ENCODE assay signal across 10 cellular contexts in genomic region chr6:5723905-5724691, GRCh38.
DNase-seq lines count a peak whose midpoint lies in the region; ATAC-seq, FAIRE-seq and TF ChIP-seq lines count a peak whose summit lies in the region.
"Had no signal": no experiment of that assay in that cellular context is flagged by ENCODE, and none has a peak within 500 bp of the region (broad histone marks: within the 10 kb centered on the region; RNA-seq: fewer than 3 reads in every experiment).

No MANE protein-coding gene starts in this region.

- ATAC-seq in GM19397 (IDR thresholded peaks at IDR 0.05; ENCODE audit: unreplicated experiment) = peak; percentile 94
- ATAC-seq in HG03432 (IDR thresholded peaks at IDR 0.05; ENCODE audit: unreplicated experiment) = peak; percentile 95
- ATAC-seq in GM12878 = peak; percentile 98
- ATAC-seq: HCT116 had no signal

- RAD21 ChIA-PET in GM12878 (lab: Charles Lee; ENCODE audit: unreplicated experiment) = interaction anchor here (0.9 to 1.8 kb wide), 5 partner anchors 53 to 253 kb away, joined by 3 to 6 read pairs (median 5); no protein-coding TSS in a partner anchor

- peaks cover 41% of the 10 kb centered on the region for H3K4me1 ChIP-seq in DOHH2 (ENCODE audit: control insufficient read depth, low read length)
- peaks cover 18% of the 10 kb centered on the region for H3K4me1 ChIP-seq in GM12878 (ENCODE audit: control insufficient read depth, insufficient read depth, low read length)

- TF ChIP-seq RAD21 in GM12878 (IDR thresholded peaks at IDR 0.05; ENCODE audit: insufficient read depth, low read depth, low read length) = no peak

- SMC1A ChIA-PET in GM12878 (lab: Charles Lee; ENCODE audit: uncharacterized antibody, unreplicated experiment) = interaction anchor here (1.0 to 2.4 kb wide), 5 partner anchors 12 to 238 kb away, joined by 3 to 7 read pairs (median 4); no protein-coding TSS in a partner anchor

- CTCF ChIA-PET in GM12878 (lab: Yijun Ruan, JAX) = interaction anchor here (0.6 to 2.2 kb wide), 6 partner anchors 156 to 580 kb away, joined by 3 to 7 read pairs (median 3); no protein-coding TSS in a partner anchor

- DNase-seq in GM12878 (ENCODE audit: low read depth, low spot score) (peak; percentile 60), putamen (ENCODE audit: low spot score) (peak; percentile 33), COLO829 (ENCODE audit: low spot score) (no peak), NCI-H1092 (lab: John Stamatoyannopoulos, UW) (no peak), NCI-H2171 treated with DMSO at 0.1 percent for 48 hours (lab: John Stamatoyannopoulos, UW) (no peak)

- TF ChIP-seq POLR2A in GM12878 (IDR thresholded peaks at IDR 0.05; ENCODE audit: low read depth, low read length) = peak; percentile 68

- H3K9me2 ChIP-seq in DOHH2 (replicated peaks; ENCODE audit: control insufficient read depth, low read length) = no peaks in the 10 kb centered on the region

- peak overlapping the region; percentile 66 for H2AFZ ChIP-seq in GM12878 (ENCODE audit: control insufficient read depth, low read depth, low read length)

- H3K4me2 ChIP-seq in DOHH2 (ENCODE audit: low read length) (peak overlapping the region; percentile 84), GM12878 (ENCODE audit: control insufficient read depth, insufficient read depth) (peak overlapping the region; percentile 82)

- peak overlapping the region; percentile 83 for H3K9ac ChIP-seq in GM12878 (ENCODE audit: control insufficient read depth, insufficient read depth, low read length)

- FAIRE-seq in GM12878 (lab: Jason Lieb, UNC) = peak; percentile 91

- no peaks in the 10 kb centered on the region for H3F3A ChIP-seq in DOHH2 (ENCODE audit: control insufficient read depth, insufficient read depth)

- TF ChIP-seq EP300 in GM12878 (IDR thresholded peaks at IDR 0.05; ENCODE audit: borderline replicate concordance in 1 of 2, control insufficient read depth in 1 of 2, low read depth in 2 of 2, low read length in 2 of 2) = peak; percentile 54 to 95

- H3K36me3 ChIP-seq in DOHH2 (ENCODE audit: control insufficient read depth, low read length) (no peaks in the 10 kb centered on the region), GM12878 (ENCODE audit: control insufficient read depth in 2 of 2, insufficient read depth in 2 of 2, low read length in 1 of 2) (no peaks in the 10 kb centered on the region)
- H3K36me3 ChIP-seq: cardiac muscle cell had no signal

- peak overlapping the region; percentile 49 for H3K27ac ChIP-seq in DOHH2 (ENCODE audit: low read depth, low read length)
- peak overlapping the region; percentile 84 for H3K27ac ChIP-seq in GM12878 (ENCODE audit: control insufficient read depth, insufficient read depth)
- H3K27ac ChIP-seq: cardiac muscle cell had no signal

- intact Hi-C loops in GM12878 (cut with micrococcal nuclease; ENCODE audit: unreplicated experiment) = loop anchor here (1.0 kb wide), 2 partner anchors 34 to 158 kb away; no protein-coding TSS in a partner anchor

- no TSS peak for BruUV-seq in GM12878 (replicated peaks; lab: Mats Ljungman, UMichigan)

- in situ Hi-C loops in GM12878 (cut with MboI) = no loop called here

- TF ChIP-seq CTCF in DOHH2 (IDR thresholded peaks at IDR 0.05; ENCODE audit: low read depth, low read length, poor library complexity, severe bottlenecking) = no peak
- TF ChIP-seq CTCF in GM12878 (IDR thresholded peaks at IDR 0.05 in 2 of 3, conservative IDR thresholded peaks at IDR 0.05 in 1 of 3; ENCODE audit: control insufficient read depth in 2 of 3, extremely low read depth in 1 of 3, insufficient read depth in 1 of 3, low read depth in 3 of 3, low read length in 3 of 3) = no peak

- H3K27me3 ChIP-seq in DOHH2 (ENCODE audit: control insufficient read depth, low read length) = no peaks in the 10 kb centered on the region
- H3K27me3 ChIP-seq in GM12878 (replicated peaks in 1 of 2; ENCODE audit: control insufficient read depth in 2 of 2, insufficient read depth in 2 of 2, low read length in 1 of 2) = no peaks in the 10 kb centered on the region
- H3K27me3 ChIP-seq: cardiac muscle cell had no signal

- H3K4me3 ChIP-seq in DOHH2 (ENCODE audit: low read length) (peak overlapping the region; percentile 71), GM12878 (peak overlapping the region; percentile 71)
- H3K4me3 ChIP-seq: cardiac muscle cell had no signal

- 2% methylated on average over 19 of the region's 19 CpGs for WGBS in GM12878 (ENCODE audit: insufficient coverage, insufficient replicate concordance, low lambda C conversion rate, missing lambda C conversion rate)

- H3K79me2 ChIP-seq in DOHH2 (ENCODE audit: control insufficient read depth, low read length) (no peaks in the 10 kb centered on the region), GM12878 (ENCODE audit: control insufficient read depth, insufficient read depth, low read length) (no peaks in the 10 kb centered on the region)

- POLR2A ChIA-PET in GM12878 (lab: Charles Lee) = no interaction called here

- H3K9me3 ChIP-seq in DOHH2 (ENCODE audit: control insufficient read depth, insufficient read depth, low read length) (no peaks in the 10 kb centered on the region), GM12878 (replicated peaks; ENCODE audit: control insufficient read depth, insufficient read depth, low read length) (no peaks in the 10 kb centered on the region)

- H4K20me1 ChIP-seq in DOHH2 (ENCODE audit: control insufficient read depth, insufficient read depth, low read depth, low read length) (no peaks in the 10 kb centered on the region), GM12878 (ENCODE audit: control insufficient read depth, insufficient read depth) (no peaks in the 10 kb centered on the region)

TF ChIP-seq in GM12878, 131 proteins besides CTCF, POLR2A, EP300 and RAD21 (continues in another document):
- no peak for TF ChIP-seq ZNF274 (IDR thresholded peaks at IDR 0.05; ENCODE audit: insufficient read depth, insufficient read length)
- no peak for TF ChIP-seq FOXK2 (IDR thresholded peaks at IDR 0.05)
- TF ChIP-seq ZNF384 (IDR thresholded peaks at IDR 0.05; ENCODE audit: borderline replicate concordance, low read depth, low read length) = no peak
- TF ChIP-seq MYB (IDR thresholded peaks at IDR 0.05; ENCODE audit: borderline replicate concordance, low read depth, low read length) = no peak
- TF ChIP-seq KAT2A (conservative IDR thresholded peaks at IDR 0.05; ENCODE audit: control insufficient read depth, low read depth, low read length) = no peak
- TF ChIP-seq POLR2AphosphoS2 (IDR thresholded peaks at IDR 0.05; ENCODE audit: low read depth, low read length) = no peak
- peak; percentile 64 for TF ChIP-seq MEF2A (IDR thresholded peaks at IDR 0.05; ENCODE audit: insufficient read depth, low read depth, low read length)
- TF ChIP-seq YY1 (IDR thresholded peaks at IDR 0.05; ENCODE audit: low read depth, low read length) = peak; percentile 90
- no peak; the same call in 1 of the 2 replicates for TF ChIP-seq MLLT1 (IDR thresholded peaks at IDR 0.05)
- peak; percentile 48 for TF ChIP-seq CREB1 (IDR thresholded peaks at IDR 0.05; ENCODE audit: low read depth)
- TF ChIP-seq DPF2 (IDR thresholded peaks at IDR 0.05) = peak; percentile 99
- TF ChIP-seq BACH1 (IDR thresholded peaks at IDR 0.05; ENCODE audit: borderline replicate concordance) = peak; percentile 91
- TF ChIP-seq BRCA1 (IDR thresholded peaks at IDR 0.05; ENCODE audit: low read depth, low read length) = no peak
- peak; percentile 78 for TF ChIP-seq CREM (IDR thresholded peaks at IDR 0.05; ENCODE audit: low read depth)
- no peak for TF ChIP-seq JUND (IDR thresholded peaks at IDR 0.05; ENCODE audit: low read depth, low read length)
- no peak for TF ChIP-seq PRDM15 (CRISPR knock-in tag; IDR thresholded peaks at IDR 0.05)
- TF ChIP-seq KLF5 (IDR thresholded peaks at IDR 0.05; ENCODE audit: partially characterized antibody) = no peak
- no peak for TF ChIP-seq CBX3 (IDR thresholded peaks at IDR 0.05; ENCODE audit: borderline replicate concordance, low read depth)
- TF ChIP-seq CEBPB (IDR thresholded peaks at IDR 0.05; ENCODE audit: borderline replicate concordance in 1 of 2, low read depth in 2 of 2, low read length in 2 of 2) = no peak

Comparison
In these comparisons a context has a peak if more than half of its experiments do, and no peak if none do; other contexts are left out.
1. DNase-seq: peak in GM12878 (single experiment) and putamen (single experiment); none in COLO829 (single experiment), NCI-H1092 (single experiment) and NCI-H2171 treated with DMSO at 0.1 percent for 48 hours (single experiment).
2. Peak in every context shown above with its lines, with median percentiles within 50 percentile points of each other: ATAC-seq.